ENCODE assay signal across 8 cellular contexts in the genomic region with DNA sequence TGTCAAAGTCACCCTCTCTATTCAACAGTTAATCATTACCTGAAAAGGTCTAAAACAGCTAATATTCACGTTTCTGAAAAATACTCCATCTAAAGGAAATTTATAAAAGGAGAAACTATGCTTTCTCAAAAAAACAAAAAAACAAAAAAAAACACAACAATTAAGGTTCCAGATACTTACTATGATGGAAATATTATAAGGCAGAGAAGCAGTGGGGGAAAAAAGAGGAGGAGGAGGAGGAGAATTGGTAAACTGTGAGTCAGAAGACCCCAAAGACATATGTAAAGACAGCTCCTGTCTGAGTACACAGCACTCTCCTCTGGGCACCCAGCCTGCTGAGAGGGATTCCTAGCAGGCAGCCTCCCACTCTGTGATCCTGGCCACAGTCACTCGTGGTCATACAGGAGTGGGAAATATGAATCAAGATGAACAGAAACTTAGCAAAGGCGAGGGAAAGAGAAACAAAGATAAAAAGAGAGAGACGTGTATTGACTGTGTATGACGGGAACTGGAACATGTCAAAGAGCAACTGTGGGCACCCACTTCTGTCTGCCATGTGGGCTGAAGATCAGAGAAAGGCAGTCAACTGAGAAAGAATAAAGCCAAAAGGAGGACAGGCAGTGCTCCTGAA.
DNase-seq lines count a peak whose midpoint lies in the region; ATAC-seq lines count a peak whose summit lies in the region.

No MANE protein-coding gene starts in this region.

- DNase-seq in activated naive CD8-positive, alpha-beta T cell treated with anti-CD3 and anti-CD28 coated beads, Interleukin-2, amount 50 U/mL, for 16 hours (ENCODE audit: low read depth, low spot score): peak; percentile 5
- DNase-seq in stimulated activated CD8-positive, alpha-beta memory T cell treated with anti-CD3 and anti-CD28 coated beads, Interleukin-4, amount 100 ng/mL, for 24 hours (ENCODE audit: low read depth): peak; percentile 24
- DNase-seq in NCI-H446 (lab: John Stamatoyannopoulos, UW) (no peak), AG20443 (ENCODE audit: low spot score) (no peak), NCI-H748 (lab: John Stamatoyannopoulos, UW; ENCODE audit: unreplicated experiment) (no peak), NCI-H2196 treated with DMSO at 0.1 percent for 48 hours (lab: John Stamatoyannopoulos, UW; ENCODE audit: unreplicated experiment) (no peak)

- ATAC-seq in GM19397 (IDR thresholded peaks at IDR 0.05; ENCODE audit: unreplicated experiment): peak; percentile 65
- peak; percentile 65 for ATAC-seq in HG03280 (IDR thresholded peaks at IDR 0.05; ENCODE audit: unreplicated experiment)

Comparison
In these comparisons a context has a peak if more than half of its experiments do, and no peak if none do; other contexts are left out.
1. DNase-seq: peak in activated naive CD8-positive, alpha-beta T cell treated with anti-CD3 and anti-CD28 coated beads, Interleukin-2, amount 50 U/mL, for 16 hours (single experiment) and stimulated activated CD8-positive, alpha-beta memory T cell treated with anti-CD3 and anti-CD28 coated beads, Interleukin-4, amount 100 ng/mL, for 24 hours (single experiment); none in NCI-H446 (0 of 2), AG20443 (single experiment), NCI-H748 (single experiment) and NCI-H2196 treated with DMSO at 0.1 percent for 48 hours (single experiment).